Comparison of ENCODE assay signal across 1 cellular context in genomic region chr11:73331138-73331916, GRCh38.
TF ChIP-seq lines count a peak whose summit lies in the region.

No MANE protein-coding gene starts in this region.

TF ChIP-seq in liver, 16 proteins besides CTCF, POLR2A, EP300 and RAD21 (continued from another document):
- TF ChIP-seq MAX (IDR thresholded peaks at IDR 0.05) (no peak), GABPA (IDR thresholded peaks at IDR 0.05 in 1 of 2, conservative IDR thresholded peaks at IDR 0.05 in 1 of 2) (no peak), HNF4G (IDR thresholded peaks at IDR 0.05) (no peak), REST (IDR thresholded peaks at IDR 0.05) (no peak)
TF ChIP-seq in liver: peak in this region for 0.
